1 cellular context compared by ENCODE assay signal in the genomic region with DNA sequence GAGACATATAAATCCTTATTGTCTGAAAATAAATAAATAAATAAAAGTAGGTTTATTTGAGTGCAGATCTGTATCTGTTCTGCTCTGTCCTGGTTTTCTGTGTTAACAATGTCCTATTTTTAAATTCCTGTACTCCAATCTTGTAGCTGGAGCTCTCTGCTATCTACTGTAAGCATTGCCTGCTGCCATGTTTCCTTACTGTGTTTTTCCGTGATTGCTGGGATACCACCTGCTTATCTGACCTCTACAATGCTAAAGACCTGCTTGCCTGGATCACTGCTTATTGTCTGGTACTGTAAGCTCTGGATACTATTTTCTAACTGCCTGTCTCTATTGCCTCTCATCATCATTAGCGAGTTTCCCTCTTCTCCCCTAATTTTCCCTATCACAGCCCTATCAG.
TF ChIP-seq lines count a peak whose summit lies in the region.

No MANE protein-coding gene starts in this region.

TF ChIP-seq in K562, 482 proteins besides CTCF, POLR2A, EP300 and RAD21 (continues in another document):
- TF ChIP-seq FIP1L1 (IDR thresholded peaks at IDR 0.05; ENCODE audit: low read depth, low read length, poor library complexity, severe bottlenecking) (no peak), ZNF224 (CRISPR knock-in tag; IDR thresholded peaks at IDR 0.05) (no peak), MAFF (IDR thresholded peaks at IDR 0.05; ENCODE audit: low read length) (no peak), NEUROD1 (IDR thresholded peaks at IDR 0.05; ENCODE audit: borderline replicate concordance, low read depth, low read length, partially characterized antibody) (no peak), NUFIP1 (IDR thresholded peaks at IDR 0.05; ENCODE audit: partially characterized antibody) (no peak), ZNF644 (tag; IDR thresholded peaks at IDR 0.05; ENCODE audit: low read depth) (no peak), MCM3 (IDR thresholded peaks at IDR 0.05) (no peak), KLF16 (IDR thresholded peaks at IDR 0.05) (peak; percentile 30; the same call in 1 of the 2 replicates), MTA2 (IDR thresholded peaks at IDR 0.05; ENCODE audit: low read depth) (peak; percentile 53; the same call in 1 of the 2 replicates), CBFA2T2 (conservative IDR thresholded peaks at IDR 0.05) (peak; percentile 80), NCOR1 (IDR thresholded peaks at IDR 0.05) (peak; percentile 76), GATA2 (CRISPR knock-in tag; IDR thresholded peaks at IDR 0.05) (peak; percentile 58; the same call in 1 of the 2 replicates), DPF2 (IDR thresholded peaks at IDR 0.05) (peak; percentile 32; the same call in 1 of the 2 replicates), MEF2D (tag; conservative IDR thresholded peaks at IDR 0.05; ENCODE audit: low read depth) (peak; percentile 51; the same call in 1 of the 2 replicates), HDAC3 (IDR thresholded peaks at IDR 0.05; ENCODE audit: borderline replicate concordance, partially characterized antibody) (no peak), ZSCAN29 (IDR thresholded peaks at IDR 0.05) (no peak), TCF3 (CRISPR knock-in tag; IDR thresholded peaks at IDR 0.05) (peak; percentile 82), NBN (IDR thresholded peaks at IDR 0.05; ENCODE audit: low read depth) (no peak), HNRNPK (IDR thresholded peaks at IDR 0.05; ENCODE audit: low read depth, low read length, poor library complexity, severe bottlenecking) (no peak)
- TF ChIP-seq, protein P1, sequence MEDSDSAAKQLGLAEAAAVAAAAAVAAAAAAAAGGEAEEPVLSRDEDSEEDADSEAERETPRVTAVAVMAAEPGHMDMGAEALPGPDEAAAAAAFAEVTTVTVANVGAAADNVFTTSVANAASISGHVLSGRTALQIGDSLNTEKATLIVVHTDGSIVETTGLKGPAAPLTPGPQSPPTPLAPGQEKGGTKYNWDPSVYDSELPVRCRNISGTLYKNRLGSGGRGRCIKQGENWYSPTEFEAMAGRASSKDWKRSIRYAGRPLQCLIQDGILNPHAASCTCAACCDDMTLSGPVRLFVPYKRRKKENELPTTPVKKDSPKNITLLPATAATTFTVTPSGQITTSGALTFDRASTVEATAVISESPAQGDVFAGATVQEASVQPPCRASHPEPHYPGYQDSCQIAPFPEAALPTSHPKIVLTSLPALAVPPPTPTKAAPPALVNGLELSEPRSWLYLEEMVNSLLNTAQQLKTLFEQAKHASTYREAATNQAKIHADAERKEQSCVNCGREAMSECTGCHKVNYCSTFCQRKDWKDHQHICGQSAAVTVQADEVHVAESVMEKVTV (CRISPR knock-in tag; IDR thresholded peaks at IDR 0.05) = no peak
- TF ChIP-seq, protein P2, sequence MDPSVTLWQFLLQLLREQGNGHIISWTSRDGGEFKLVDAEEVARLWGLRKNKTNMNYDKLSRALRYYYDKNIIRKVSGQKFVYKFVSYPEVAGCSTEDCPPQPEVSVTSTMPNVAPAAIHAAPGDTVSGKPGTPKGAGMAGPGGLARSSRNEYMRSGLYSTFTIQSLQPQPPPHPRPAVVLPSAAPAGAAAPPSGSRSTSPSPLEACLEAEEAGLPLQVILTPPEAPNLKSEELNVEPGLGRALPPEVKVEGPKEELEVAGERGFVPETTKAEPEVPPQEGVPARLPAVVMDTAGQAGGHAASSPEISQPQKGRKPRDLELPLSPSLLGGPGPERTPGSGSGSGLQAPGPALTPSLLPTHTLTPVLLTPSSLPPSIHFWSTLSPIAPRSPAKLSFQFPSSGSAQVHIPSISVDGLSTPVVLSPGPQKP (CRISPR knock-in tag; IDR thresholded peaks at IDR 0.05) = no peak
- TF ChIP-seq, protein P3, sequence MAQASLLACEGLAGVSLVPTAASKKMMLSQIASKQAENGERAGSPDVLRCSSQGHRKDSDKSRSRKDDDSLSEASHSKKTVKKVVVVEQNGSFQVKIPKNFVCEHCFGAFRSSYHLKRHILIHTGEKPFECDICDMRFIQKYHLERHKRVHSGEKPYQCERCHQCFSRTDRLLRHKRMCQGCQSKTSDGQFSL (CRISPR knock-in tag; IDR thresholded peaks at IDR 0.05) = no peak
- TF ChIP-seq, protein P3 (tag; IDR thresholded peaks at IDR 0.05) = no peak
- TF ChIP-seq, protein P4, sequence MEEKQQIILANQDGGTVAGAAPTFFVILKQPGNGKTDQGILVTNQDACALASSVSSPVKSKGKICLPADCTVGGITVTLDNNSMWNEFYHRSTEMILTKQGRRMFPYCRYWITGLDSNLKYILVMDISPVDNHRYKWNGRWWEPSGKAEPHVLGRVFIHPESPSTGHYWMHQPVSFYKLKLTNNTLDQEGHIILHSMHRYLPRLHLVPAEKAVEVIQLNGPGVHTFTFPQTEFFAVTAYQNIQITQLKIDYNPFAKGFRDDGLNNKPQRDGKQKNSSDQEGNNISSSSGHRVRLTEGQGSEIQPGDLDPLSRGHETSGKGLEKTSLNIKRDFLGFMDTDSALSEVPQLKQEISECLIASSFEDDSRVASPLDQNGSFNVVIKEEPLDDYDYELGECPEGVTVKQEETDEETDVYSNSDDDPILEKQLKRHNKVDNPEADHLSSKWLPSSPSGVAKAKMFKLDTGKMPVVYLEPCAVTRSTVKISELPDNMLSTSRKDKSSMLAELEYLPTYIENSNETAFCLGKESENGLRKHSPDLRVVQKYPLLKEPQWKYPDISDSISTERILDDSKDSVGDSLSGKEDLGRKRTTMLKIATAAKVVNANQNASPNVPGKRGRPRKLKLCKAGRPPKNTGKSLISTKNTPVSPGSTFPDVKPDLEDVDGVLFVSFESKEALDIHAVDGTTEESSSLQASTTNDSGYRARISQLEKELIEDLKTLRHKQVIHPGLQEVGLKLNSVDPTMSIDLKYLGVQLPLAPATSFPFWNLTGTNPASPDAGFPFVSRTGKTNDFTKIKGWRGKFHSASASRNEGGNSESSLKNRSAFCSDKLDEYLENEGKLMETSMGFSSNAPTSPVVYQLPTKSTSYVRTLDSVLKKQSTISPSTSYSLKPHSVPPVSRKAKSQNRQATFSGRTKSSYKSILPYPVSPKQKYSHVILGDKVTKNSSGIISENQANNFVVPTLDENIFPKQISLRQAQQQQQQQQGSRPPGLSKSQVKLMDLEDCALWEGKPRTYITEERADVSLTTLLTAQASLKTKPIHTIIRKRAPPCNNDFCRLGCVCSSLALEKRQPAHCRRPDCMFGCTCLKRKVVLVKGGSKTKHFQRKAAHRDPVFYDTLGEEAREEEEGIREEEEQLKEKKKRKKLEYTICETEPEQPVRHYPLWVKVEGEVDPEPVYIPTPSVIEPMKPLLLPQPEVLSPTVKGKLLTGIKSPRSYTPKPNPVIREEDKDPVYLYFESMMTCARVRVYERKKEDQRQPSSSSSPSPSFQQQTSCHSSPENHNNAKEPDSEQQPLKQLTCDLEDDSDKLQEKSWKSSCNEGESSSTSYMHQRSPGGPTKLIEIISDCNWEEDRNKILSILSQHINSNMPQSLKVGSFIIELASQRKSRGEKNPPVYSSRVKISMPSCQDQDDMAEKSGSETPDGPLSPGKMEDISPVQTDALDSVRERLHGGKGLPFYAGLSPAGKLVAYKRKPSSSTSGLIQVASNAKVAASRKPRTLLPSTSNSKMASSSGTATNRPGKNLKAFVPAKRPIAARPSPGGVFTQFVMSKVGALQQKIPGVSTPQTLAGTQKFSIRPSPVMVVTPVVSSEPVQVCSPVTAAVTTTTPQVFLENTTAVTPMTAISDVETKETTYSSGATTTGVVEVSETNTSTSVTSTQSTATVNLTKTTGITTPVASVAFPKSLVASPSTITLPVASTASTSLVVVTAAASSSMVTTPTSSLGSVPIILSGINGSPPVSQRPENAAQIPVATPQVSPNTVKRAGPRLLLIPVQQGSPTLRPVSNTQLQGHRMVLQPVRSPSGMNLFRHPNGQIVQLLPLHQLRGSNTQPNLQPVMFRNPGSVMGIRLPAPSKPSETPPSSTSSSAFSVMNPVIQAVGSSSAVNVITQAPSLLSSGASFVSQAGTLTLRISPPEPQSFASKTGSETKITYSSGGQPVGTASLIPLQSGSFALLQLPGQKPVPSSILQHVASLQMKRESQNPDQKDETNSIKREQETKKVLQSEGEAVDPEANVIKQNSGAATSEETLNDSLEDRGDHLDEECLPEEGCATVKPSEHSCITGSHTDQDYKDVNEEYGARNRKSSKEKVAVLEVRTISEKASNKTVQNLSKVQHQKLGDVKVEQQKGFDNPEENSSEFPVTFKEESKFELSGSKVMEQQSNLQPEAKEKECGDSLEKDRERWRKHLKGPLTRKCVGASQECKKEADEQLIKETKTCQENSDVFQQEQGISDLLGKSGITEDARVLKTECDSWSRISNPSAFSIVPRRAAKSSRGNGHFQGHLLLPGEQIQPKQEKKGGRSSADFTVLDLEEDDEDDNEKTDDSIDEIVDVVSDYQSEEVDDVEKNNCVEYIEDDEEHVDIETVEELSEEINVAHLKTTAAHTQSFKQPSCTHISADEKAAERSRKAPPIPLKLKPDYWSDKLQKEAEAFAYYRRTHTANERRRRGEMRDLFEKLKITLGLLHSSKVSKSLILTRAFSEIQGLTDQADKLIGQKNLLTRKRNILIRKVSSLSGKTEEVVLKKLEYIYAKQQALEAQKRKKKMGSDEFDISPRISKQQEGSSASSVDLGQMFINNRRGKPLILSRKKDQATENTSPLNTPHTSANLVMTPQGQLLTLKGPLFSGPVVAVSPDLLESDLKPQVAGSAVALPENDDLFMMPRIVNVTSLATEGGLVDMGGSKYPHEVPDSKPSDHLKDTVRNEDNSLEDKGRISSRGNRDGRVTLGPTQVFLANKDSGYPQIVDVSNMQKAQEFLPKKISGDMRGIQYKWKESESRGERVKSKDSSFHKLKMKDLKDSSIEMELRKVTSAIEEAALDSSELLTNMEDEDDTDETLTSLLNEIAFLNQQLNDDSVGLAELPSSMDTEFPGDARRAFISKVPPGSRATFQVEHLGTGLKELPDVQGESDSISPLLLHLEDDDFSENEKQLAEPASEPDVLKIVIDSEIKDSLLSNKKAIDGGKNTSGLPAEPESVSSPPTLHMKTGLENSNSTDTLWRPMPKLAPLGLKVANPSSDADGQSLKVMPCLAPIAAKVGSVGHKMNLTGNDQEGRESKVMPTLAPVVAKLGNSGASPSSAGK (IDR thresholded peaks at IDR 0.05) = no peak
- TF ChIP-seq, protein P5, sequence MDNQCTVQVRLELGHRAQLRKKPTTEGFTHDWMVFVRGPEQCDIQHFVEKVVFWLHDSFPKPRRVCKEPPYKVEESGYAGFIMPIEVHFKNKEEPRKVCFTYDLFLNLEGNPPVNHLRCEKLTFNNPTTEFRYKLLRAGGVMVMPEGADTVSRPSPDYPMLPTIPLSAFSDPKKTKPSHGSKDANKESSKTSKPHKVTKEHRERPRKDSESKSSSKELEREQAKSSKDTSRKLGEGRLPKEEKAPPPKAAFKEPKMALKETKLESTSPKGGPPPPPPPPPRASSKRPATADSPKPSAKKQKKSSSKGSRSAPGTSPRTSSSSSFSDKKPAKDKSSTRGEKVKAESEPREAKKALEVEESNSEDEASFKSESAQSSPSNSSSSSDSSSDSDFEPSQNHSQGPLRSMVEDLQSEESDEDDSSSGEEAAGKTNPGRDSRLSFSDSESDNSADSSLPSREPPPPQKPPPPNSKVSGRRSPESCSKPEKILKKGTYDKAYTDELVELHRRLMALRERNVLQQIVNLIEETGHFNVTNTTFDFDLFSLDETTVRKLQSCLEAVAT (IDR thresholded peaks at IDR 0.05) = peak in 1 of 2 experiments; percentile 53; a peak in 1 of 4 replicates
- TF ChIP-seq, protein P6, sequence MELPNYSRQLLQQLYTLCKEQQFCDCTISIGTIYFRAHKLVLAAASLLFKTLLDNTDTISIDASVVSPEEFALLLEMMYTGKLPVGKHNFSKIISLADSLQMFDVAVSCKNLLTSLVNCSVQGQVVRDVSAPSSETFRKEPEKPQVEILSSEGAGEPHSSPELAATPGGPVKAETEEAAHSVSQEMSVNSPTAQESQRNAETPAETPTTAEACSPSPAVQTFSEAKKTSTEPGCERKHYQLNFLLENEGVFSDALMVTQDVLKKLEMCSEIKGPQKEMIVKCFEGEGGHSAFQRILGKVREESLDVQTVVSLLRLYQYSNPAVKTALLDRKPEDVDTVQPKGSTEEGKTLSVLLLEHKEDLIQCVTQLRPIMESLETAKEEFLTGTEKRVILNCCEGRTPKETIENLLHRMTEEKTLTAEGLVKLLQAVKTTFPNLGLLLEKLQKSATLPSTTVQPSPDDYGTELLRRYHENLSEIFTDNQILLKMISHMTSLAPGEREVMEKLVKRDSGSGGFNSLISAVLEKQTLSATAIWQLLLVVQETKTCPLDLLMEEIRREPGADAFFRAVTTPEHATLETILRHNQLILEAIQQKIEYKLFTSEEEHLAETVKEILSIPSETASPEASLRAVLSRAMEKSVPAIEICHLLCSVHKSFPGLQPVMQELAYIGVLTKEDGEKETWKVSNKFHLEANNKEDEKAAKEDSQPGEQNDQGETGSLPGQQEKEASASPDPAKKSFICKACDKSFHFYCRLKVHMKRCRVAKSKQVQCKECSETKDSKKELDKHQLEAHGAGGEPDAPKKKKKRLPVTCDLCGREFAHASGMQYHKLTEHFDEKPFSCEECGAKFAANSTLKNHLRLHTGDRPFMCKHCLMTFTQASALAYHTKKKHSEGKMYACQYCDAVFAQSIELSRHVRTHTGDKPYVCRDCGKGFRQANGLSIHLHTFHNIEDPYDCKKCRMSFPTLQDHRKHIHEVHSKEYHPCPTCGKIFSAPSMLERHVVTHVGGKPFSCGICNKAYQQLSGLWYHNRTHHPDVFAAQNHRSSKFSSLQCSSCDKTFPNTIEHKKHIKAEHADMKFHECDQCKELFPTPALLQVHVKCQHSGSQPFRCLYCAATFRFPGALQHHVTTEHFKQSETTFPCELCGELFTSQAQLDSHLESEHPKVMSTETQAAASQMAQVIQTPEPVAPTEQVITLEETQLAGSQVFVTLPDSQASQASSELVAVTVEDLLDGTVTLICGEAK (IDR thresholded peaks at IDR 0.05) = no peak
- TF ChIP-seq, protein P6 (CRISPR knock-in tag; IDR thresholded peaks at IDR 0.05) = no peak
